ENCODE assay signal across 11 cellular contexts in genomic region chr5:80239680-80240367, GRCh38. TPM values are rescaled to one million over a fixed set of nuclear protein-coding genes. Genes with fewer than 3 reads are reported as not detected.
DNase-seq lines count a peak whose midpoint lies in the region; ATAC-seq and TF ChIP-seq lines count a peak whose summit lies in the region.
"Had no signal": no experiment of that assay in that cellular context is flagged by ENCODE, and none has a peak within 500 bp of the region (broad histone marks: within the 10 kb centered on the region; RNA-seq: fewer than 3 reads in every experiment).

No MANE protein-coding gene starts in this region.

- H3K4me3 Mint-ChIP-seq in endothelial cell (ENCODE audit: unreplicated experiment) (peak overlapping the region; percentile 11), nephron progenitor cell (no peak overlapping the region)

- peak; percentile 26 for DNase-seq in EL
- no peak for DNase-seq in SK-N-MC (ENCODE audit: low read depth, low spot score)
- no peak for DNase-seq in endothelial cell (ENCODE audit: low spot score)
- DNase-seq in nephron progenitor cell, result no peak
- no peak for DNase-seq in ureter (ENCODE audit: low spot score)
- DNase-seq in Kasumi-1 (lab: John Stamatoyannopoulos, UW), result no peak
- DNase-seq: DMS53 had no signal

- H3K4me3 ChIP-seq in SK-N-MC (peak overlapping the region; percentile 64), gastroesophageal sphincter (no peak overlapping the region)
- H3K4me3 ChIP-seq: HAP-1, stomach had no signal

- H3K27ac Mint-ChIP-seq in endothelial cell (ENCODE audit: unreplicated experiment), result peak overlapping the region; percentile 72
- peak overlapping the region; percentile 95 for H3K27ac Mint-ChIP-seq in nephron progenitor cell

- H3K4me1 Mint-ChIP-seq in endothelial cell (ENCODE audit: unreplicated experiment) (peaks cover 22% of the 10 kb centered on the region), nephron progenitor cell (peaks cover 21% of the 10 kb centered on the region)

- WGBS in gastroesophageal sphincter (ENCODE audit: low coverage in 1 of 2), 2 donors, result 35 to 63% methylated on average over 2 to 3 of the region's 4 CpGs

- H3K36me3 ChIP-seq in SK-N-MC (ENCODE audit: insufficient read depth, low read length), result peaks cover 15% of the 10 kb centered on the region
- H3K36me3 ChIP-seq in gastroesophageal sphincter, result no peaks in the 10 kb centered on the region
- H3K36me3 ChIP-seq: HAP-1 had no signal

- TF ChIP-seq EP300 in gastroesophageal sphincter (IDR thresholded peaks at IDR 0.05), result no peak

- ATAC-seq in gastroesophageal sphincter (no peak), HG03432 (IDR thresholded peaks at IDR 0.05; ENCODE audit: unreplicated experiment) (no peak)

- H3K4me1 ChIP-seq in gastroesophageal sphincter, result peaks cover 0 to 25% (median 3%) of the 10 kb centered on the region in 3 donors

- TF ChIP-seq POLR2A in gastroesophageal sphincter (IDR thresholded peaks at IDR 0.05), result no peak

- H3K27ac ChIP-seq in SK-N-MC, result peak overlapping the region; percentile 99
- H3K27ac ChIP-seq in gastroesophageal sphincter, result peak overlapping the region in 1 of 4 donors; percentile 48

- TF ChIP-seq CTCF in endothelial cell (IDR thresholded peaks at IDR 0.05; ENCODE audit: unreplicated experiment), result no peak
- TF ChIP-seq CTCF in nephron progenitor cell (IDR thresholded peaks at IDR 0.05), result no peak
- TF ChIP-seq CTCF in gastroesophageal sphincter (IDR thresholded peaks at IDR 0.05), result no peak

- H3K9ac ChIP-seq in SK-N-MC (ENCODE audit: insufficient read length), result no peak overlapping the region

- H3K9me3 Mint-ChIP-seq in endothelial cell (ENCODE audit: unreplicated experiment) (peaks cover 17% of the 10 kb centered on the region), nephron progenitor cell (peaks cover 36% of the 10 kb centered on the region)

- H3K27me3 Mint-ChIP-seq in endothelial cell (ENCODE audit: unreplicated experiment), result peaks cover under 1% of the 10 kb centered on the region
- no peaks in the 10 kb centered on the region for H3K27me3 Mint-ChIP-seq in nephron progenitor cell (ENCODE audit: low read depth, poor library complexity)

- H3K27me3 ChIP-seq in gastroesophageal sphincter, result no peaks in the 10 kb centered on the region
- H3K27me3 ChIP-seq: stomach had no signal

- peaks cover 27% of the 10 kb centered on the region for H3K36me3 Mint-ChIP-seq in endothelial cell (ENCODE audit: low read depth, unreplicated experiment)
- peaks cover 77% of the 10 kb centered on the region for H3K36me3 Mint-ChIP-seq in nephron progenitor cell (ENCODE audit: low read depth)

- H3K9me3 ChIP-seq in SK-N-MC (ENCODE audit: low read depth, low read length), result peaks cover 20% of the 10 kb centered on the region
- H3K9me3 ChIP-seq in gastroesophageal sphincter, result no peaks in the 10 kb centered on the region

RNA-seq across cellular contexts. Expression of gene SERINC5, which starts 16.0 kb away (rescaled TPM):
- 122 TPM for total RNA-seq in endothelial cell (ENCODE audit: unreplicated experiment)
- 89.9 TPM for total RNA-seq in ureter
- 1 to 10 TPM; 6.5 to 9.3 (median 8.8) TPM for total RNA-seq in gastroesophageal sphincter
